In genomic region chr10:120260446-120260845, GRCh38 we compare ENCODE assay signal across 11 cellular contexts.
DNase-seq lines count a peak whose midpoint lies in the region; TF ChIP-seq lines count a peak whose summit lies in the region.
"Had no signal": no experiment of that assay in that cellular context is flagged by ENCODE, and none has a peak within 500 bp of the region (broad histone marks: within the 10 kb centered on the region; RNA-seq: fewer than 3 reads in every experiment).

No MANE protein-coding gene starts in this region.

- in situ Hi-C loops in G401 (cut with HindIII; ENCODE audit: low sequenced_read_pairs) = no loop called here

- no peak for TF ChIP-seq POLR2A in erythroblast (IDR thresholded peaks at IDR 0.05; ENCODE audit: low read length)

- peak; percentile 81 for DNase-seq in G401 (ENCODE audit: low spot score)
- DNase-seq in NCI-H446 (lab: John Stamatoyannopoulos, UW) = peak; percentile 36 to 68
- DNase-seq in NCI-H82 (lab: John Stamatoyannopoulos, UW) = peak; percentile 69
- DNase-seq in pons (ENCODE audit: low spot score) = peak; percentile 19
- no peak for DNase-seq in hepatic stellate cell (ENCODE audit: low spot score)
- DNase-seq in T-helper 2 cell = no peak
- no peak for DNase-seq in erythroblast (lab: John Stamatoyannopoulos, UW)
- DNase-seq: BE2C; CD4-positive, alpha-beta memory T cell; HCEC 1CT; HFFc6 had no signal

Comparison
In these comparisons a context has a peak if more than half of its experiments do, and no peak if none do; other contexts are left out.
1. DNase-seq: peak in G401 (single experiment), NCI-H446 (2 of 2), NCI-H82 (single experiment) and pons (single experiment); none in hepatic stellate cell (single experiment), T-helper 2 cell (0 of 5) and erythroblast (0 of 2).